In the genomic region with DNA sequence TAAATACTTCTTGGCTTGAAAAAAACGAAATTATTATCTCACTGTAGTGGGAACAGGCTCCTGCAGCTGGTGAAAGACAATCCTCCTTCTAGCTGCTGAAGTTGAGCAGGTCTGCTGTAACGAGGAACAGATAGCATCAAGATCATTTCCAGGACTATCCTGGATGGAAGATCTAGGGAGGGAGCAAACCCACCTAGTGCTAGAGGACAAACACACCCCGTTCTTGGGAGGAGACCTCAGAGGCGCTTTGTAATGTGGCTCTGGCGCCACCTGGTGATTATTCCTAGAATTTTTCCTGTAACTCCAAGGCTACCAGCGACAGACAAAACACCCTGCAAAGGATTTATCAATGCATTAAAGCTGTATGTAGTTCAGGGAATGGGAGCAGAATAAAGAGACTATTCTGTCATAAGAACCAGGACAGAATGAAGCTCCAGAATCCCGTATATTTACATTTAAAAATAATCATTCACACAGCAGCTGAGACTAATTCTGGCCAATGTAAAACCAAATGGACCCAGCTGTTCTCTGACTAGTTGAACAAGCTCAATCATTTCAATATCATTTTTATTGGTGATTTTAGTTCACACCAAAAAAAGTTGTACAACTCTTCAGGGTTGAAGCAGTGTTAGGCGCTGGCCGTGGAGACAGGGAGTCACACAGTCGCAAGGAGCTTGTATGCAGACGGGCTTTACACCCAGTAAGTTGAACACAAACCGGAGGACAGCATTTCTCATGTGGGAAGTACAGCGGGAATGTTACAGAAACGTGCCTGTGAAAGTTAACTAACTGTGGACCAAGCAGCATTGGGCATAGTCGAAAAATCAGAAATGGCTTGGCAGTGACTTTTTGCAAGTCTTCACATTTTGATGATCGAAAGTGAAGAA, we compare ENCODE assay signal across 8 cellular contexts.
DNase-seq lines count a peak whose midpoint lies in the region; ATAC-seq and TF ChIP-seq lines count a peak whose summit lies in the region.

No MANE protein-coding gene starts in this region.

- ATAC-seq in HG03520 (IDR thresholded peaks at IDR 0.05; ENCODE audit: unreplicated experiment): no peak

- peak overlapping the region in 1 of 2 donors; percentile 9 for H3K27ac ChIP-seq in right atrium auricular region

- DNase-seq in GM04503 (ENCODE audit: low read depth) (peak; percentile 22), HCEC 1CT (peak; percentile 50), NCI-H1092 (lab: John Stamatoyannopoulos, UW) (peak; percentile 35), SW 1271 (lab: John Stamatoyannopoulos, UW) (peak; percentile 8 to 56), adipocyte (ENCODE audit: low read depth) (peak; percentile 86), right atrium auricular region (ENCODE audit: low spot score) (peak; percentile 74), retinal pigment epithelial cell (ENCODE audit: low read depth) (no peak)

- H3K4me3 ChIP-seq in adipocyte (ENCODE audit: low read length) (peak overlapping the region; percentile 45), right atrium auricular region (peak overlapping the region in 1 of 2 donors; percentile 16), retinal pigment epithelial cell (ENCODE audit: low read length) (peak overlapping the region; percentile 1)

- H3K27me3 ChIP-seq in adipocyte (replicated peaks; ENCODE audit: control insufficient read depth, insufficient read depth, low read length) (no peaks in the 10 kb centered on the region), right atrium auricular region (no peaks in the 10 kb centered on the region)

- H3K9ac ChIP-seq in adipocyte (ENCODE audit: low read length): peak overlapping the region; percentile 15

- no peaks in the 10 kb centered on the region for H3K36me3 ChIP-seq in adipocyte (ENCODE audit: control insufficient read depth, insufficient read depth, low read length, severe bottlenecking)
- no peaks in the 10 kb centered on the region for H3K36me3 ChIP-seq in right atrium auricular region

- H3K4me1 ChIP-seq in adipocyte (ENCODE audit: control insufficient read depth, insufficient read depth, low read length): peaks cover 25% of the 10 kb centered on the region
- H3K4me1 ChIP-seq in right atrium auricular region: peaks cover 0 to 8% of the 10 kb centered on the region in 2 donors

- TF ChIP-seq CTCF in right atrium auricular region (IDR thresholded peaks at IDR 0.05): peak; percentile 84 to 97
- peak; percentile 66 for TF ChIP-seq CTCF in retinal pigment epithelial cell (conservative IDR thresholded peaks at IDR 0.05; ENCODE audit: low read depth, low read length)

- no peaks in the 10 kb centered on the region for H3K9me3 ChIP-seq in adipocyte (ENCODE audit: control insufficient read depth, low read length)
- H3K9me3 ChIP-seq in right atrium auricular region: no peaks in the 10 kb centered on the region
